Comparison of ENCODE assay signal across 2 cellular contexts in genomic region chr12:1517734-1518485, GRCh38.
TF ChIP-seq lines count a peak whose summit lies in the region.

No MANE protein-coding gene starts in this region.

TF ChIP-seq in GM12891, 5 proteins besides CTCF, POLR2A, EP300 and RAD21:
- TF ChIP-seq POLR2AphosphoS5 (IDR thresholded peaks at IDR 0.05; ENCODE audit: low read depth, low read length) (no peak), SPI1 (IDR thresholded peaks at IDR 0.05; ENCODE audit: low read depth, low read length) (no peak), TAF1 (IDR thresholded peaks at IDR 0.05; ENCODE audit: low read depth, low read length) (no peak), PAX5 (IDR thresholded peaks at IDR 0.05; ENCODE audit: insufficient read depth, low read length, severe bottlenecking) (no peak), POU2F2 (IDR thresholded peaks at IDR 0.05; ENCODE audit: low read depth, low read length) (no peak)

TF ChIP-seq in H1, 55 proteins besides CTCF, POLR2A, EP300 and RAD21:
- TF ChIP-seq TAF7 (optimal IDR thresholded peaks at IDR 0.05; ENCODE audit: borderline replicate concordance, low read depth, low read length) (no peak), KDM1A (IDR thresholded peaks at IDR 0.05; ENCODE audit: borderline replicate concordance, low read length) (peak; percentile 70; the same call in 1 of the 2 replicates)
